ENCODE assay signal across 10 cellular contexts in the genomic region with DNA sequence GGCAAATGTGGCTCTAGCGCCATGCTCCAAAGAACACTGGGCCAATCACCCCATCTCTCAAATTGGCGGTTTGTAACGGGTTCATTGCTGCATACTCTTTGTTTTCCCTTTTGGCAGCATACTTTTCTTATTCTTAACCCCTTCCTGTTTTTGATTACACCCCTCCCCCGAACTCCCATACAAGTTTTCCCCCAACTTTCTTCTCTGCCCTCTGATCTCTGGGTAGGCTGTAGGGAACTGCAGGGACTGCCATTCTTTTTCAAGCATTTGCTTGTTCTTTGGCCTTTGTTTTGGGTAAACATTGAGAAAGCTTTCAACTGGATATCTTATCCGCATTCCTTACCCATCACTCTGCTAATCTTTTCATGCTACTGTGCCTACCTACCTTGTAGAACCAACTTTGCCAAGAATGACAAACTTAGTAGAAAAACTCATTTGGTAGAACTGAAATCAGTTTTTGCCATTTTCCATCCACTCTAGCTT. TPM values are rescaled to one million over a fixed set of nuclear protein-coding genes. Genes with fewer than 3 reads are reported as not detected.
DNase-seq lines count a peak whose midpoint lies in the region; ATAC-seq and TF ChIP-seq lines count a peak whose summit lies in the region.
"Had no signal": no experiment of that assay in that cellular context is flagged by ENCODE, and none has a peak within 500 bp of the region (broad histone marks: within the 10 kb centered on the region; RNA-seq: fewer than 3 reads in every experiment).

No MANE protein-coding gene starts in this region.

- H3K27me3 ChIP-seq in DND-41 (ENCODE audit: insufficient read depth, low read length, poor library complexity) (no peaks in the 10 kb centered on the region), OCI-LY3 (ENCODE audit: low read depth, low read length) (no peaks in the 10 kb centered on the region), gastroesophageal sphincter (no peaks in the 10 kb centered on the region)

- H3K9me3 ChIP-seq in DND-41 (ENCODE audit: insufficient read depth, low read length, severe bottlenecking): no peaks in the 10 kb centered on the region
- no peaks in the 10 kb centered on the region for H3K9me3 ChIP-seq in OCI-LY3 (ENCODE audit: insufficient read depth, low read length)
- no peaks in the 10 kb centered on the region for H3K9me3 ChIP-seq in gastroesophageal sphincter

- peaks cover 3% of the 10 kb centered on the region; the same call in 1 of the 2 replicates for H4K20me1 ChIP-seq in DND-41 (ENCODE audit: insufficient read depth, low read length)
- H4K20me1 ChIP-seq in OCI-LY3 (ENCODE audit: insufficient read depth, low read length): no peaks in the 10 kb centered on the region

- H3K9me3 Mint-ChIP-seq in progenitor cell of endocrine pancreas (ENCODE audit: low read depth): no peaks in the 10 kb centered on the region

- ATAC-seq in DND-41 (ENCODE audit: insufficient read depth, low read depth) (no peak), gastroesophageal sphincter (no peak)

- H3K79me2 ChIP-seq in DND-41 (ENCODE audit: insufficient read depth, low read length): peaks cover 55% of the 10 kb centered on the region
- peaks cover 47% of the 10 kb centered on the region for H3K79me2 ChIP-seq in OCI-LY3 (ENCODE audit: low read length)

- H3K27ac Mint-ChIP-seq in progenitor cell of endocrine pancreas: peak overlapping the region; percentile 65

- peak overlapping the region; percentile 95 for H3K4me2 ChIP-seq in DND-41 (ENCODE audit: insufficient read depth, low read length)
- H3K4me2 ChIP-seq in OCI-LY3 (ENCODE audit: low read length): peak overlapping the region; percentile 97

- no peak for TF ChIP-seq EP300 in gastroesophageal sphincter (IDR thresholded peaks at IDR 0.05)

- peaks cover 49% of the 10 kb centered on the region for H3K4me1 ChIP-seq in DND-41 (ENCODE audit: insufficient read depth, low read length)
- H3K4me1 ChIP-seq in OCI-LY3 (ENCODE audit: low read length): peaks cover 37% of the 10 kb centered on the region
- peaks cover 0 to 55% (median 0%) of the 10 kb centered on the region in 3 donors for H3K4me1 ChIP-seq in gastroesophageal sphincter

- peaks cover 25% of the 10 kb centered on the region for H3K4me1 Mint-ChIP-seq in progenitor cell of endocrine pancreas (ENCODE audit: low read depth)

- H2AFZ ChIP-seq in DND-41 (ENCODE audit: low read depth, low read length) (peak overlapping the region; percentile 84), OCI-LY3 (ENCODE audit: low read depth, low read length) (no peak overlapping the region)

- no peaks in the 10 kb centered on the region for H3K36me3 ChIP-seq in DND-41 (ENCODE audit: insufficient read depth, low read length)
- no peaks in the 10 kb centered on the region for H3K36me3 ChIP-seq in OCI-LY3 (replicated peaks; ENCODE audit: low read depth, low read length)
- H3K36me3 ChIP-seq in gastroesophageal sphincter: no peaks in the 10 kb centered on the region

- peak overlapping the region; percentile 91 for H3K4me3 Mint-ChIP-seq in progenitor cell of endocrine pancreas (ENCODE audit: low read depth)

- H3K27ac ChIP-seq in DND-41 (ENCODE audit: low read length) (peak overlapping the region; percentile 27), OCI-LY3 (ENCODE audit: low read length) (no peak overlapping the region), gastroesophageal sphincter (peak overlapping the region in 3 of 4 donors; percentile 95 to 96 (median 96))

- no peak for TF ChIP-seq CTCF in DND-41 (IDR thresholded peaks at IDR 0.05; ENCODE audit: borderline replicate concordance, extremely low read depth, low read length, poor library complexity, severe bottlenecking)
- no peak for TF ChIP-seq CTCF in OCI-LY3 (IDR thresholded peaks at IDR 0.05; ENCODE audit: low read depth, low read length)
- TF ChIP-seq CTCF in gastroesophageal sphincter (IDR thresholded peaks at IDR 0.05): no peak
- no peak for TF ChIP-seq CTCF in progenitor cell of endocrine pancreas (IDR thresholded peaks at IDR 0.05; ENCODE audit: unreplicated experiment)

- DNase-seq in DND-41: peak; percentile 34
- DNase-seq in progenitor cell of endocrine pancreas (ENCODE audit: low spot score, unreplicated experiment): no peak
- DNase-seq in COLO668 (lab: John Stamatoyannopoulos, UW; ENCODE audit: unreplicated experiment): no peak
- no peak for DNase-seq in RPMI8226
- no peak for DNase-seq in NCI-H146 treated with DMSO at 0.1 percent for 48 hours (lab: John Stamatoyannopoulos, UW; ENCODE audit: unreplicated experiment)
- no peak for DNase-seq in stimulated activated CD4-positive, alpha-beta T cell treated with anti-CD3 and anti-CD28 coated beads, Interleukin-12 subunit alpha, Interleukin-12 subunit beta, amount 100 ng/mL, for 4 hours
- DNase-seq: activated CD4-positive, alpha-beta T cell treated with anti-CD3 and anti-CD28 coated beads for 1 hour; stimulated activated CD4-positive, alpha-beta T cell treated with anti-CD3 and anti-CD28 coated beads, Interleukin-4, amount 100 ng/mL, for 24 hours had no signal

- H3K9ac ChIP-seq in DND-41 (ENCODE audit: low read depth, low read length) (peak overlapping the region; percentile 78), OCI-LY3 (ENCODE audit: low read length) (peak overlapping the region; percentile 90; the same call in 1 of the 2 replicates)

- H3K36me3 Mint-ChIP-seq in progenitor cell of endocrine pancreas (ENCODE audit: insufficient read depth): peaks cover 5% of the 10 kb centered on the region

- WGBS in gastroesophageal sphincter (ENCODE audit: low coverage in 1 of 2), 2 donors: 65 to 100% methylated on average over 1 to 5 of the region's 5 CpGs

- peak overlapping the region in 1 of 2 experiments; percentile 92; a peak in 3 of 4 replicates for H3K4me3 ChIP-seq in DND-41 (ENCODE audit: low read depth in 1 of 2, low read length in 2 of 2)
- peak overlapping the region; percentile 91 for H3K4me3 ChIP-seq in OCI-LY3 (ENCODE audit: low read length)
- H3K4me3 ChIP-seq in gastroesophageal sphincter: peak overlapping the region; percentile 78 to 91

- H3K27me3 Mint-ChIP-seq in progenitor cell of endocrine pancreas: peaks cover 8% of the 10 kb centered on the region

- TF ChIP-seq POLR2A in gastroesophageal sphincter (IDR thresholded peaks at IDR 0.05): no peak

RNA-seq across cellular contexts. Expression of a gene that starts 1.6 kb away (rescaled TPM):
- total RNA-seq in gastroesophageal sphincter (10 to 100 TPM; 47.4 to 93.1 (median 60.6) TPM), progenitor cell of endocrine pancreas (29.8 and 30.1 TPM in 2 replicates)
